ENCODE assay signal across 18 cellular contexts in the genomic region with DNA sequence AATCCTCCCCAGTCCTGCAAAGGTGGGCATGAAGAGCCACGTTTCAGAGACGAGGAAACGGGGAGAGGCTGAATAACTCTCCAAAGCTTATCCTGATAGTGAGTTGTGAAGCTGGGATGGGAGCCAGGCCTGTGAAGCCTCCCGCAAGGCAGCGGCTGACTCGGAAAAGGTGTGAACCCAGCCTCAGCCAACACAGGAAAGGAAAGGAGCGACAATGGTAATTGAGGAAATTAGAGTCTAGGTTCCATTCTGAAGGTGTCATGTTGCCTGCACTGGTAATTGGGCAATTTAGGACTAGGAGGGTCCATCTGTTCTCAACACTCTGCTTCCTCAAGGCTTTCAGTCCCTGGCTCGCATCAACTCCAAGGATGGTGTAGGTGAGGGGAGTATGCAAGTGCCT.
A peak's percentile ranks its signal among the peaks of the same experiment; 100 is the strongest.
DNase-seq lines count a peak whose midpoint lies in the region; ATAC-seq, FAIRE-seq and TF ChIP-seq lines count a peak whose summit lies in the region.
"Had no signal": no experiment of that assay in that cellular context is flagged by ENCODE, and none has a peak within 500 bp of the region (broad histone marks: within the 10 kb centered on the region; RNA-seq: fewer than 3 reads in every experiment).

No MANE protein-coding gene starts in this region.

- peak; percentile 62 for DNase-seq in DMS153 (lab: John Stamatoyannopoulos, UW)
- DNase-seq in NCI-H2081 (lab: John Stamatoyannopoulos, UW) = peak; percentile 69 to 89
- peak; percentile 23 for DNase-seq in astrocyte of the hippocampus (ENCODE audit: low read depth, low spot score)
- no peak for DNase-seq in HepG2 (ENCODE audit: low spot score)
- DNase-seq in NCI-H128 (lab: John Stamatoyannopoulos, UW; ENCODE audit: unreplicated experiment) = no peak
- DNase-seq in DMS53 treated with DMSO at 0.1 percent for 48 hours (lab: John Stamatoyannopoulos, UW; ENCODE audit: unreplicated experiment) = no peak
- no peak for DNase-seq in pons (ENCODE audit: low spot score)
- DNase-seq: activated CD8-positive, alpha-beta memory T cell treated with anti-CD3 and anti-CD28 coated beads for 24 hours; activated gamma-delta T cell; Calu3; kidney; psoas muscle; stimulated activated CD4-positive, alpha-beta T cell treated with anti-CD3 and anti-CD28 coated beads, Interleukin-15, amount 100 ng/mL, for 24 hours had no signal

- POLR2A ChIA-PET in HepG2 (lab: Yijun Ruan, JAX) = no interaction called here

- TF ChIP-seq RAD21 in HepG2 (CRISPR knock-in tag; IDR thresholded peaks at IDR 0.05) = no peak

- H3K4me2 ChIP-seq in HepG2 (ENCODE audit: low read depth, low read length) = no peak overlapping the region

- H3K27ac ChIP-seq in HepG2 (ENCODE audit: extremely low read length, insufficient read depth, low read length) = no peak overlapping the region
- H3K27ac ChIP-seq: body of pancreas, psoas muscle, suprapubic skin had no signal

- no peak overlapping the region for H2AFZ ChIP-seq in HepG2 (ENCODE audit: low read length)

- WGBS in HepG2 (ENCODE audit: low lambda C conversion rate) = 65% methylated on average over 7 of the region's 8 CpGs

- no peak overlapping the region for H3K9ac ChIP-seq in HepG2 (ENCODE audit: insufficient read depth, low read depth, low read length)

- no peaks in the 10 kb centered on the region for H4K20me1 ChIP-seq in HepG2 (ENCODE audit: insufficient read depth, low read length)

- BruUV-seq in HepG2 (replicated peaks; lab: Mats Ljungman, UMichigan) = no TSS peak

- H3K27me3 ChIP-seq in HepG2 (ENCODE audit: control insufficient read depth in 1 of 2, insufficient read depth in 2 of 2, low read length in 2 of 2) = peaks cover 0 to 1% of the 10 kb centered on the region in 2 experiments; a peak in 1 of 5 replicates
- H3K27me3 ChIP-seq: body of pancreas, suprapubic skin had no signal

- peaks cover 16% of the 10 kb centered on the region for H3K4me1 ChIP-seq in HepG2 (ENCODE audit: insufficient read depth, low read length)
- H3K4me1 ChIP-seq: body of pancreas had no signal

- H3K36me3 ChIP-seq in HepG2 (replicated peaks in 1 of 2; ENCODE audit: control insufficient read depth in 1 of 2, insufficient read depth in 2 of 2, low read length in 2 of 2) = no peaks in the 10 kb centered on the region
- H3K36me3 ChIP-seq: suprapubic skin had no signal

- no peaks in the 10 kb centered on the region for H3K9me3 ChIP-seq in HepG2 (ENCODE audit: low read length)
- H3K9me3 ChIP-seq: body of pancreas, psoas muscle, suprapubic skin had no signal

- in situ Hi-C loops in HepG2 (cut with HindIII; ENCODE audit: extremely low pct_ligation_motif_present, low pct_unique_long_range_greater_than_20kb) = no loop called here

- H3K79me2 ChIP-seq in HepG2 (ENCODE audit: insufficient read depth, low read length) = no peaks in the 10 kb centered on the region

- intact Hi-C loops in HepG2 (cut with micrococcal nuclease; ENCODE audit: unreplicated experiment) = no loop called here

- ATAC-seq in HepG2 (no peak; the same call in 2 of the 3 replicates), GM21529 (IDR thresholded peaks at IDR 0.05; ENCODE audit: unreplicated experiment) (no peak)
- ATAC-seq: body of pancreas, HCT116, psoas muscle had no signal

- CTCF ChIA-PET in HepG2 (lab: Yijun Ruan, JAX; ENCODE audit: low intra/inter-chr PET ratio, low total read pairs) = no interaction called here

- TF ChIP-seq EP300 in HepG2 (IDR thresholded peaks at IDR 0.05; ENCODE audit: low read depth in 2 of 2, low read length in 2 of 2) = no peak
- TF ChIP-seq EP300 in HepG2 (CRISPR knock-in tag; IDR thresholded peaks at IDR 0.05; ENCODE audit: borderline replicate concordance) = no peak

- TF ChIP-seq CTCF in HepG2 (CRISPR knock-in tag; IDR thresholded peaks at IDR 0.05) = no peak

- no peak overlapping the region for H3K4me3 ChIP-seq in HepG2 (replicated peaks in 1 of 3; ENCODE audit: insufficient read depth in 1 of 3, low read depth in 2 of 3, low read length in 3 of 3)
- H3K4me3 ChIP-seq: body of pancreas, psoas muscle, suprapubic skin had no signal

- no peak for TF ChIP-seq POLR2A in HepG2 (IDR thresholded peaks at IDR 0.05; ENCODE audit: insufficient read depth in 1 of 2, low read depth in 2 of 2, low read length in 2 of 2)

- FAIRE-seq in HepG2 (lab: Jason Lieb, UNC) = no peak
- FAIRE-seq: kidney, TTC549 had no signal

TF ChIP-seq in HepG2, 621 proteins besides CTCF, POLR2A, EP300 and RAD21:
- TF ChIP-seq HNRNPLL (IDR thresholded peaks at IDR 0.05; ENCODE audit: low read depth, low read length, poor library complexity, severe bottlenecking) (no peak), RBM22 (optimal IDR thresholded peaks at IDR 0.05; ENCODE audit: low read length) (peak; percentile 25)

Comparison
In these comparisons a context has a peak if more than half of its experiments do, and no peak if none do; other contexts are left out.
1. DNase-seq: peak in DMS153 (single experiment), NCI-H2081 (2 of 2) and astrocyte of the hippocampus (single experiment); none in HepG2 (single experiment), NCI-H128 (single experiment), DMS53 treated with DMSO at 0.1 percent for 48 hours (single experiment) and pons (single experiment).